ENCODE assay signal across 8 cellular contexts in the genomic region with DNA sequence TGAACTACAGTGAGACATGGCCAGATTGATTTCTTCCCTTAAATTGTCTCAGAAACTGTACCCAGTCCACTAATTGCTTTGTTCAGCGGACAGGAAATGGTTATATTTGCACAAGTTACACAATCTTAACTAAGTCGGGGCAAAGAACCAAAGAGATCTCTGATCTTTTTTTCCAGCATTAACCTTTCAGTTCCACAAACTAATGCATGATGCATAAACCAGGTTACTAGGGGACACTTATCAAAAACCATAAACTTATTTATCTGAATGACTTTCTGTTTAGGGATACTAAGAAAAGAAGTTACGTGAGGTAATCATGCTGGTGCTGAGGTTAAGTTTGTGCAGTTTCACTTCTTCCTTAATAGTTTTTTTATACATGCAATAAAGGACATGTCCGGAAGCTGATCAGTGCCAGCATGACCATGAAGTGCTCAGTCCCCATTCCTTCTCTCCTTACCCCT. TPM values are rescaled to one million over a fixed set of nuclear protein-coding genes. Genes with fewer than 3 reads are reported as not detected.
DNase-seq lines count a peak whose midpoint lies in the region; ATAC-seq and TF ChIP-seq lines count a peak whose summit lies in the region.

No MANE protein-coding gene starts in this region.

- no peaks in the 10 kb centered on the region for H3K27me3 ChIP-seq in body of pancreas
- no peaks in the 10 kb centered on the region for H3K27me3 ChIP-seq in naive thymus-derived CD4-positive, alpha-beta T cell (ENCODE audit: control insufficient read depth in 2 of 2, insufficient read depth in 2 of 2, low read length in 2 of 2)
- no peaks in the 10 kb centered on the region for H3K27me3 ChIP-seq in testis

- TF ChIP-seq CTCF in body of pancreas (IDR thresholded peaks at IDR 0.05) (no peak), testis (IDR thresholded peaks at IDR 0.05) (no peak)

- peaks cover 98% of the 10 kb centered on the region for H3K4me1 ChIP-seq in body of pancreas
- H3K4me1 ChIP-seq in naive thymus-derived CD4-positive, alpha-beta T cell (ENCODE audit: control insufficient read depth in 2 of 2, insufficient read depth in 2 of 2, low read length in 2 of 2), result peaks cover 0 to 9% of the 10 kb centered on the region in 2 donors
- H3K4me1 ChIP-seq in testis, result peaks cover 13% of the 10 kb centered on the region

- CTCF ChIA-PET in naive thymus-derived CD4-positive, alpha-beta T cell (lab: Charles Lee), result no interaction called here

- H3K9me3 Mint-ChIP-seq in naive thymus-derived CD4-positive, alpha-beta T cell, result peaks cover 0 to 6% (median 0%) of the 10 kb centered on the region in 11 donors

- POLR2A ChIA-PET in naive thymus-derived CD4-positive, alpha-beta T cell (lab: Charles Lee), result no interaction called here

- H3K36me3 ChIP-seq in body of pancreas (replicated peaks in 1 of 2; ENCODE audit: insufficient read depth in 1 of 2, low read depth in 2 of 2) (no peaks in the 10 kb centered on the region), testis (ENCODE audit: low read depth, missing control alignments) (no peaks in the 10 kb centered on the region)
- H3K36me3 ChIP-seq in naive thymus-derived CD4-positive, alpha-beta T cell (ENCODE audit: control insufficient read depth in 2 of 3, insufficient read depth in 3 of 3, low read length in 3 of 3), result no peaks in the 10 kb centered on the region

- peak overlapping the region in 6 of 10 donors; percentile 2 to 27 (median 11) for H3K4me3 Mint-ChIP-seq in naive thymus-derived CD4-positive, alpha-beta T cell

- H3K27ac Mint-ChIP-seq in naive thymus-derived CD4-positive, alpha-beta T cell, result peak overlapping the region in 1 of 9 donors; percentile 45

- intact Hi-C loops in body of pancreas (cut with DNase I) (no loop called here), testis (cut with DNase I; ENCODE audit: low total_unique reads) (no loop called here)
- intact Hi-C loops in naive thymus-derived CD4-positive, alpha-beta T cell (cut with micrococcal nuclease), result no loop called here

- peaks cover 8 to 22% (median 18%) of the 10 kb centered on the region in 5 donors for H3K36me3 Mint-ChIP-seq in naive thymus-derived CD4-positive, alpha-beta T cell

- H3K4me3 ChIP-seq in body of pancreas (no peak overlapping the region), testis (no peak overlapping the region)
- H3K4me3 ChIP-seq in naive thymus-derived CD4-positive, alpha-beta T cell (ENCODE audit: low read length), result no peak overlapping the region

- H3K9me3 ChIP-seq in body of pancreas (no peaks in the 10 kb centered on the region), testis (no peaks in the 10 kb centered on the region)
- no peaks in the 10 kb centered on the region for H3K9me3 ChIP-seq in naive thymus-derived CD4-positive, alpha-beta T cell (ENCODE audit: control insufficient read depth in 2 of 3, low read length in 3 of 3)

- no peaks in the 10 kb centered on the region for H3K27me3 Mint-ChIP-seq in naive thymus-derived CD4-positive, alpha-beta T cell

- H3K4me1 Mint-ChIP-seq in naive thymus-derived CD4-positive, alpha-beta T cell, result peaks cover 21 to 72% (median 51%) of the 10 kb centered on the region in 7 donors

- DNase-seq in AG08395 (ENCODE audit: low spot score) (peak; percentile 16), body of pancreas (peak in 2 of 4 donors; percentile 41 to 57), testis (no peak), NCI-H2107 treated with DMSO at 0.1 percent for 48 hours (lab: John Stamatoyannopoulos, UW; ENCODE audit: unreplicated experiment) (no peak)
- no peak for DNase-seq in naive thymus-derived CD4-positive, alpha-beta T cell
- no peak for DNase-seq in stimulated activated naive CD4-positive, alpha-beta T cell (lab: John Stamatoyannopoulos, UW)

- TF ChIP-seq POLR2A in body of pancreas (IDR thresholded peaks at IDR 0.05), result no peak
- no peak for TF ChIP-seq POLR2A in testis (IDR thresholded peaks at IDR 0.05)

- H3K27ac ChIP-seq in body of pancreas (peak overlapping the region; percentile 4 to 80 (median 60)), testis (no peak overlapping the region)
- H3K27ac ChIP-seq in naive thymus-derived CD4-positive, alpha-beta T cell (ENCODE audit: low read depth, low read length), result no peak overlapping the region

- 2 to 3% methylated on average over 4 of the region's 4 CpGs for WGBS in body of pancreas, 2 donors
- WGBS in testis, 2 donors, result 39 to 48% methylated on average over 4 of the region's 4 CpGs

- ATAC-seq in GM19455 (IDR thresholded peaks at IDR 0.05; ENCODE audit: unreplicated experiment) (peak; percentile 93), HG03442 (IDR thresholded peaks at IDR 0.05; ENCODE audit: unreplicated experiment) (peak; percentile 88), body of pancreas (peak; percentile 63)
- peak; percentile 84 for ATAC-seq in naive thymus-derived CD4-positive, alpha-beta T cell

RNA-seq across cellular contexts. Expression of a gene that starts 22.4 kb away (rescaled TPM):
- total RNA-seq in body of pancreas, result 10 to 100 TPM; 64.3 to 86.0 TPM
- total RNA-seq in naive thymus-derived CD4-positive, alpha-beta T cell, result 10 to 100 TPM; 21.1 to 78.6 (median 29.4) TPM
- 10 to 100 TPM in 1 of 2 donors, 1 to 10 TPM in 1; 8.6 to 11.0 TPM for polyA plus RNA-seq in naive thymus-derived CD4-positive, alpha-beta T cell
- 10 to 100 TPM; 57.7 to 63.5 TPM for total RNA-seq in testis
- polyA plus RNA-seq in testis (ENCODE audit: insufficient read depth, low read depth, low replicate concordance), result 24.2 TPM

Comparison
In these comparisons a context has a peak if more than half of its experiments do, and no peak if none do; other contexts are left out.
1. H3K27ac ChIP-seq: peak in body of pancreas (4 of 4); none in naive thymus-derived CD4-positive, alpha-beta T cell (single experiment) and testis (0 of 2).
2. Peak in every context shown above with its lines, with median percentiles within 50 percentile points of each other: ATAC-seq.